In genomic region chr19:687569-688166, GRCh38 we compare ENCODE assay signal across 2 cellular contexts.
TF ChIP-seq lines count a peak whose summit lies in the region.

No MANE protein-coding gene starts in this region.

TF ChIP-seq in A549, 52 proteins besides CTCF, POLR2A, EP300 and RAD21:
- TF ChIP-seq RFX5 (IDR thresholded peaks at IDR 0.05) = no peak
- peak; percentile 94 for TF ChIP-seq ZFP36 (IDR thresholded peaks at IDR 0.05; ENCODE audit: borderline replicate concordance, partially characterized antibody)

TF ChIP-seq in IMR-90, 13 proteins besides CTCF, POLR2A, EP300 and RAD21:
- TF ChIP-seq MXI1 (IDR thresholded peaks at IDR 0.05; ENCODE audit: borderline replicate concordance, low read depth, low read length) (no peak), BHLHE40 (IDR thresholded peaks at IDR 0.05; ENCODE audit: low read depth, low read length) (no peak), RFX5 (IDR thresholded peaks at IDR 0.05; ENCODE audit: low read depth, low read length) (no peak), RCOR1 (IDR thresholded peaks at IDR 0.05; ENCODE audit: insufficient replicate concordance, low read length) (no peak), ELK1 (IDR thresholded peaks at IDR 0.05; ENCODE audit: borderline replicate concordance, low read depth, low read length) (no peak), FOS (IDR thresholded peaks at IDR 0.05; ENCODE audit: low read depth, low read length) (no peak), SMC3 (IDR thresholded peaks at IDR 0.05; ENCODE audit: low read depth, low read length) (no peak), NFE2L2 (IDR thresholded peaks at IDR 0.05; ENCODE audit: low read depth, low read length) (no peak), MAZ (IDR thresholded peaks at IDR 0.05; ENCODE audit: borderline replicate concordance, low read depth, low read length) (no peak), CEBPB (IDR thresholded peaks at IDR 0.05; ENCODE audit: low read depth, low read length) (no peak), CHD1 (IDR thresholded peaks at IDR 0.05; ENCODE audit: low read depth, low read length) (no peak), MAFK (IDR thresholded peaks at IDR 0.05; ENCODE audit: low read depth, low read length) (no peak), USF2 (IDR thresholded peaks at IDR 0.05; ENCODE audit: low read depth, low read length) (no peak)
